Comparison of ENCODE assay signal across 19 cellular contexts in the genomic region with DNA sequence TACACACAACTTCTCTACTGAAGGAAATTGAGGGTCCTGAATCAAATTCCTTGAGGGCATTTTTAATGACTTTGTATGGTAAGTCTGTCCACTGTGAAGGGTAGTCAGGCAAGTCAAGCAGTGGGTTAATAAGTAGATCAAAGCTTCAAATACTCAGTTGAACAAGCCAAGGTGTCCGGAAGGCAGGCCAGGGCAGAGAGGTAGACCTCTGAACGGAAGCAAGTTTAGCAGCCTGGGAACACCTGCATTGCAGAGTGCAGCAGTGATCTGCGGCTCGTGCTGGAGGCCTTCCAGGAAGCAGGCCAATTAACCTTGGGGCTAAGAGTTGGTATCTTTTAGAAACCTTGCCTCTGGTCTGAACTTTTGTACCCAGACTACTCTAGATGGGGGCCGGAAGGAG.
DNase-seq lines count a peak whose midpoint lies in the region; ATAC-seq, FAIRE-seq and TF ChIP-seq lines count a peak whose summit lies in the region.
"Had no signal": no experiment of that assay in that cellular context is flagged by ENCODE, and none has a peak within 500 bp of the region (broad histone marks: within the 10 kb centered on the region; RNA-seq: fewer than 3 reads in every experiment).

No MANE protein-coding gene starts in this region.

- CTCF ChIA-PET in CD4-positive, alpha-beta T cell (lab: Charles Lee), result no interaction called here

- no peak overlapping the region for H3K4me3 Mint-ChIP-seq in CD4-positive, alpha-beta T cell

- no peak for FAIRE-seq in urothelium cell line (lab: Jason Lieb, UNC)
- FAIRE-seq: G401.6 had no signal

- TF ChIP-seq CTCF in CD4-positive, alpha-beta T cell (IDR thresholded peaks at IDR 0.05), result no peak

- POLR2A ChIA-PET in CD4-positive, alpha-beta T cell (lab: Charles Lee), result no interaction called here

- H3K27ac Mint-ChIP-seq in CD4-positive, alpha-beta T cell, result no peak overlapping the region

- intact Hi-C loops in CD4-positive, alpha-beta T cell (cut with DNase I, micrococcal nuclease), result no loop called here

- H3K27ac ChIP-seq in CD4-positive, alpha-beta T cell (ENCODE audit: low read depth, low read length), result no peak overlapping the region
- H3K27ac ChIP-seq: GM23248 had no signal

- no peaks in the 10 kb centered on the region for H3K27me3 ChIP-seq in CD4-positive, alpha-beta T cell (ENCODE audit: control insufficient read depth, insufficient read depth, low read length)

- H3K36me3 Mint-ChIP-seq in CD4-positive, alpha-beta T cell (ENCODE audit: low read depth), result no peaks in the 10 kb centered on the region

- H3K9me3 Mint-ChIP-seq in CD4-positive, alpha-beta T cell, result no peaks in the 10 kb centered on the region

- no peaks in the 10 kb centered on the region for H3K4me1 Mint-ChIP-seq in CD4-positive, alpha-beta T cell (ENCODE audit: low read depth)

- no peak for ATAC-seq in CD4-positive, alpha-beta T cell (ENCODE audit: poor library complexity)
- no peak for ATAC-seq in HG03469 (IDR thresholded peaks at IDR 0.05; ENCODE audit: unreplicated experiment)

- no peaks in the 10 kb centered on the region for H3K27me3 Mint-ChIP-seq in CD4-positive, alpha-beta T cell

- peak; percentile 71 for DNase-seq in M059J (ENCODE audit: low read depth)
- peak; percentile 40 for DNase-seq in astrocyte of the hippocampus (ENCODE audit: low read depth, low spot score)
- DNase-seq in kidney tubule cell (ENCODE audit: low spot score), result peak; percentile 79
- peak; percentile 43 for DNase-seq in urothelium cell line (ENCODE audit: low spot score)
- no peak for DNase-seq in CD4-positive, alpha-beta T cell
- DNase-seq in midbrain (lab: John Stamatoyannopoulos, UW), result no peak
- DNase-seq: C1 segment of cervical spinal cord; DMS 273 treated with DMSO at 0.1 percent for 48 hours; DND-41; HCEC 1CT; NCI-H1105 treated with DMSO at 0.1 percent for 48 hours; NCI-H1694; NCI-H2081 treated with DMSO at 0.1 percent for 48 hours; NK-92 treated with Interleukin-12 subunit alpha and Interleukin-12 subunit beta, amount 100 ng/mL, for 24 hours; SHP77 treated with DMSO at 0.1 percent for 48 hours; SK-N-SH had no signal

- no peaks in the 10 kb centered on the region for H3K9me3 ChIP-seq in CD4-positive, alpha-beta T cell (ENCODE audit: control insufficient read depth, low read length)
- H3K9me3 ChIP-seq: SK-N-SH had no signal

Comparison
In these comparisons a context has a peak if more than half of its experiments do, and no peak if none do; other contexts are left out.
1. DNase-seq: peak in M059J (single experiment), astrocyte of the hippocampus (single experiment), kidney tubule cell (single experiment) and urothelium cell line (single experiment); none in CD4-positive, alpha-beta T cell (0 of 10) and midbrain (single experiment).